In the genomic region with DNA sequence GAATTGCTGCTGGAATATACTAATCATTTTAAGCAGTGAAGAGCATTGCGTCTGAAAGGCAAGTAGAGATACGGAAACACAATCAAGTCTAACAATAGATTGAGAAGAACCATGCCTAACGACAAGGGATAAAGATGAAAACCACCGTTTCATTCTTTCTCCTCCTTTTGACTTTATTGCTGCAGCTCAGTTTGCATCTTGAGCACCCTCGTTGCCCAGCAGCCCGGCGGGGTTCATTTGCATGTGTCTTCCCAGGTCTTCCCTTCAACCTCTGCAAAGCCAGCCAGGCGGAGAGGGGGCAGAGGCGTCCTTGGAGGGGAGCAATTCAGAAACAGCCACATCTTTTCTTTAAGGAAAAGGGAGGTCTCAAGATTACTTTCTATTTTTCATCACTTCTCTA, we compare ENCODE assay signal across 28 cellular contexts. TPM values are rescaled to one million over a fixed set of nuclear protein-coding genes. Genes with fewer than 3 reads are reported as not detected.
DNase-seq lines count a peak whose midpoint lies in the region; ATAC-seq and TF ChIP-seq lines count a peak whose summit lies in the region.
"Had no signal": no experiment of that assay in that cellular context is flagged by ENCODE, and none has a peak within 500 bp of the region (broad histone marks: within the 10 kb centered on the region; RNA-seq: fewer than 3 reads in every experiment).

No MANE protein-coding gene starts in this region.

- H3K4me1 Mint-ChIP-seq in stimulated activated effector memory CD8-positive, alpha-beta T cell treated with anti-CD3 and anti-CD28 coated beads, Interleukin-12 subunit alpha, Interleukin-12 subunit beta, amount 100 ng/mL, for 72 hours = peaks cover 14% of the 10 kb centered on the region
- H3K4me1 Mint-ChIP-seq: CD8-positive, alpha-beta memory T cell had no signal

- in situ Hi-C loops in brain microvascular endothelial cell (cut with HindIII; ENCODE audit: low pct_ligation_motif_present, low sequenced_read_pairs) = no loop called here

- no peaks in the 10 kb centered on the region for H3K36me3 ChIP-seq in left lung
- H3K36me3 ChIP-seq in brain microvascular endothelial cell (replicated peaks) = no peaks in the 10 kb centered on the region
- H3K36me3 ChIP-seq: esophagus muscularis mucosa, MG63, transverse colon, WERI-Rb-1 had no signal

- H3K27ac ChIP-seq in RWPE1 (peak overlapping the region; percentile 75), left lung (no peak overlapping the region), brain microvascular endothelial cell (no peak overlapping the region)
- H3K27ac ChIP-seq: 22Rv1, body of pancreas, esophagus muscularis mucosa, psoas muscle, transverse colon, WERI-Rb-1 had no signal

- DNase-seq in DMS79 treated with DMSO at 0.1 percent for 48 hours (lab: John Stamatoyannopoulos, UW) (peak; percentile 24), DMS79 (lab: John Stamatoyannopoulos, UW) (no peak), RWPE1 (ENCODE audit: low spot score) (no peak), iPS-NIHi11 (ENCODE audit: low spot score) (peak; percentile 56), dedifferentiated amniotic fluid mesenchymal stem cell (ENCODE audit: extremely low spot score) (no peak), left lung (no peak), brain microvascular endothelial cell (no peak)
- DNase-seq in stimulated activated effector memory CD8-positive, alpha-beta T cell treated with anti-CD3 and anti-CD28 coated beads, Interleukin-12 subunit alpha, Interleukin-12 subunit beta, amount 100 ng/mL, for 72 hours (ENCODE audit: low spot score in 2 of 2) = no peak
- DNase-seq: activated CD4-positive, alpha-beta memory T cell treated with anti-CD3 and anti-CD28 coated beads for 36 hours; activated gamma-delta T cell treated with Interleukin-2 at 50 U/mL for 16 hours; activated naive CD8-positive, alpha-beta T cell treated with anti-CD3 and anti-CD28 coated beads, Interleukin-2, amount 50 U/mL, for 24 hours; body of pancreas; CD8-positive, alpha-beta memory T cell; DMS53; effector memory CD8-positive, alpha-beta T cell; GOT3; hippocampal formation; left ventricle myocardium superior; MG63; NCI-H1436; psoas muscle; transverse colon; WERI-Rb-1 had no signal

- H3K4me3 Mint-ChIP-seq in stimulated activated effector memory CD8-positive, alpha-beta T cell treated with anti-CD3 and anti-CD28 coated beads, Interleukin-12 subunit alpha, Interleukin-12 subunit beta, amount 100 ng/mL, for 72 hours = peak overlapping the region; percentile 52
- H3K4me3 Mint-ChIP-seq: activated CD4-positive, alpha-beta memory T cell treated with anti-CD3 and anti-CD28 coated beads for 36 hours; activated naive CD8-positive, alpha-beta T cell treated with anti-CD3 and anti-CD28 coated beads, Interleukin-2, amount 50 U/mL, for 24 hours; CD8-positive, alpha-beta memory T cell; effector memory CD8-positive, alpha-beta T cell had no signal

- POLR2A ChIA-PET in RWPE1 (lab: Yijun Ruan, JAX; ENCODE audit: low non-redundant PET) = no interaction called here

- TF ChIP-seq CTCF in RWPE1 (conservative IDR thresholded peaks at IDR 0.05; ENCODE audit: low read depth) = no peak
- no peak for TF ChIP-seq CTCF in left lung (IDR thresholded peaks at IDR 0.05)
- TF ChIP-seq CTCF in brain microvascular endothelial cell (IDR thresholded peaks at IDR 0.05; ENCODE audit: low read depth, low read length, missing control alignments) = no peak

- H3K27me3 ChIP-seq in left lung = no peaks in the 10 kb centered on the region
- no peaks in the 10 kb centered on the region for H3K27me3 ChIP-seq in brain microvascular endothelial cell (replicated peaks)
- H3K27me3 ChIP-seq: body of pancreas, esophagus muscularis mucosa, MG63, transverse colon had no signal

- CTCF ChIA-PET in RWPE1 (lab: Yijun Ruan, JAX) = no interaction called here

- H3K36me3 Mint-ChIP-seq in stimulated activated effector memory CD8-positive, alpha-beta T cell treated with anti-CD3 and anti-CD28 coated beads, Interleukin-12 subunit alpha, Interleukin-12 subunit beta, amount 100 ng/mL, for 72 hours = no peaks in the 10 kb centered on the region
- H3K36me3 Mint-ChIP-seq: activated CD4-positive, alpha-beta memory T cell treated with anti-CD3 and anti-CD28 coated beads for 36 hours; CD8-positive, alpha-beta memory T cell had no signal

- H3K4me3 ChIP-seq in left lung (no peak overlapping the region), brain microvascular endothelial cell (ENCODE audit: low read depth, low read length) (no peak overlapping the region)
- H3K4me3 ChIP-seq: body of pancreas, esophagus muscularis mucosa, GM12878, K562, MG63, psoas muscle, transverse colon had no signal

- intact Hi-C loops in left lung (cut with DNase I) = no loop called here

- no peaks in the 10 kb centered on the region for H3K9me3 ChIP-seq in left lung
- H3K9me3 ChIP-seq: body of pancreas, esophagus muscularis mucosa, MG63, psoas muscle, transverse colon had no signal

- peaks cover 0 to 5% of the 10 kb centered on the region in 2 donors for H3K4me1 ChIP-seq in left lung
- H3K4me1 ChIP-seq: body of pancreas, psoas muscle, transverse colon had no signal

- peak; percentile 73 for ATAC-seq in stimulated activated effector memory CD8-positive, alpha-beta T cell treated with anti-CD3 and anti-CD28 coated beads, Interleukin-12 subunit alpha, Interleukin-12 subunit beta, amount 100 ng/mL, for 72 hours
- no peak for ATAC-seq in left lung
- ATAC-seq: activated naive CD8-positive, alpha-beta T cell treated with anti-CD3 and anti-CD28 coated beads, Interleukin-2, amount 50 U/mL, for 24 hours; body of pancreas; effector memory CD8-positive, alpha-beta T cell; GM12878; K562; left ventricle myocardium superior; psoas muscle; SK-N-SH treated with all-trans-retinoic acid at 6 μM for 48 hours had no signal

- H3K27ac Mint-ChIP-seq in stimulated activated effector memory CD8-positive, alpha-beta T cell treated with anti-CD3 and anti-CD28 coated beads, Interleukin-12 subunit alpha, Interleukin-12 subunit beta, amount 100 ng/mL, for 72 hours = peak overlapping the region; percentile 55
- H3K27ac Mint-ChIP-seq: activated CD4-positive, alpha-beta memory T cell treated with anti-CD3 and anti-CD28 coated beads for 36 hours; activated naive CD8-positive, alpha-beta T cell treated with anti-CD3 and anti-CD28 coated beads, Interleukin-2, amount 50 U/mL, for 24 hours; effector memory CD8-positive, alpha-beta T cell had no signal

- no peaks in the 10 kb centered on the region for H3K9me3 Mint-ChIP-seq in stimulated activated effector memory CD8-positive, alpha-beta T cell treated with anti-CD3 and anti-CD28 coated beads, Interleukin-12 subunit alpha, Interleukin-12 subunit beta, amount 100 ng/mL, for 72 hours
- H3K9me3 Mint-ChIP-seq: activated CD4-positive, alpha-beta memory T cell treated with anti-CD3 and anti-CD28 coated beads for 36 hours; activated naive CD8-positive, alpha-beta T cell treated with anti-CD3 and anti-CD28 coated beads, Interleukin-2, amount 50 U/mL, for 24 hours; CD8-positive, alpha-beta memory T cell; effector memory CD8-positive, alpha-beta T cell had no signal

RNA-seq across cellular contexts. Expression of gene PXDC1, which starts 18.5 kb away (rescaled TPM):
- total RNA-seq in left lung = 10 to 100 TPM; 49.9 to 50.8 TPM

Comparison
In these comparisons a context has a peak if more than half of its experiments do, and no peak if none do; other contexts are left out.
1. DNase-seq: peak in DMS79 treated with DMSO at 0.1 percent for 48 hours (single experiment) and iPS-NIHi11 (single experiment); none in DMS79 (single experiment), RWPE1 (single experiment), stimulated activated effector memory CD8-positive, alpha-beta T cell treated with anti-CD3 and anti-CD28 coated beads, Interleukin-12 subunit alpha, Interleukin-12 subunit beta, amount 100 ng/mL, for 72 hours (0 of 2), dedifferentiated amniotic fluid mesenchymal stem cell (single experiment), left lung (0 of 2) and brain microvascular endothelial cell (single experiment).